In the genomic region with DNA sequence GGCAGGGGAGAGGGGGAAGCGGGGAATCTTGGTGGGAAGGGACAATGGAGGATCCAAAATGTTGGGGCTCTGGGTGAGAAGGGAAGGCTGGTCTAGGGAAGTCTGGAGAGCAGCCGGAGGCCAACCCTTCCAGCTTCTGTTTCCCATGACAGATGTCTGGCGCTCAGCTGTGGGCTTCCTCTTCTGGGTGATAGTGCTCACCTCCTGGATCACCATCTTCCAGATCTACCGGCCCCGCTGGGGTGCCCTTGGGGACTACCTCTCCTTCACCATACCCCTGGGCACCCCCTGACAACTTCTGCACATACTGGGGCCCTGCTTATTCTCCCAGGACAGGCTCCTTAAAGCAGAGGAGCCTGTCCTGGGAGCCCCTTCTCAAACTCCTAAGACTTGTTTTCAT, we compare ENCODE assay signal across 9 cellular contexts. TPM values are rescaled to one million over a fixed set of nuclear protein-coding genes. Genes with fewer than 3 reads are reported as not detected.
DNase-seq lines count a peak whose midpoint lies in the region; ATAC-seq, FAIRE-seq and TF ChIP-seq lines count a peak whose summit lies in the region.
"Had no signal": no experiment of that assay in that cellular context is flagged by ENCODE, and none has a peak within 500 bp of the region (broad histone marks: within the 10 kb centered on the region; RNA-seq: fewer than 3 reads in every experiment).

No MANE protein-coding gene starts in this region.

- FAIRE-seq in GM12878 (lab: Jason Lieb, UNC) = no peak

- H3K36me3 ChIP-seq in GM12878 (ENCODE audit: control insufficient read depth in 2 of 2, insufficient read depth in 2 of 2, low read length in 1 of 2) = 0 out of 4 replicates have a peak, but pooled peaks cover 0 to 4% of the 10 kb centered on the region in 2 experiments
- peaks cover 6% of the 10 kb centered on the region for H3K36me3 ChIP-seq in muscle layer of colon (ENCODE audit: insufficient read depth, low read length)
- H3K36me3 ChIP-seq in effector memory CD4-positive, alpha-beta T cell (ENCODE audit: control insufficient read depth, insufficient read depth, low read length) = no peaks in the 10 kb centered on the region

- in situ Hi-C loops in GM12878 (cut with MboI) = no loop called here

- no peak for DNase-seq in AG10803 (ENCODE audit: low read depth)
- peak; percentile 42 to 50 for DNase-seq in HL-60 (ENCODE audit: low read depth in 1 of 2, low spot score in 1 of 2)
- DNase-seq in GM12878 (ENCODE audit: low read depth, low spot score) = no peak
- DNase-seq in NOMO-1 treated with dmso at 0.1 percent for 144 hours (lab: John Stamatoyannopoulos, UW; ENCODE audit: unreplicated experiment) = no peak
- DNase-seq in effector memory CD4-positive, alpha-beta T cell = no peak
- no peak for DNase-seq in activated CD4-positive, alpha-beta T cell treated with anti-CD3 and anti-CD28 coated beads for 48 hours
- DNase-seq: NCI-H510A had no signal

- intact Hi-C loops in GM12878 (cut with micrococcal nuclease; ENCODE audit: unreplicated experiment) = no loop called here

- H3K9me3 ChIP-seq in GM12878 (replicated peaks; ENCODE audit: control insufficient read depth, insufficient read depth, low read length) (no peaks in the 10 kb centered on the region), muscle layer of colon (ENCODE audit: low read length) (no peaks in the 10 kb centered on the region)
- H3K9me3 ChIP-seq in effector memory CD4-positive, alpha-beta T cell (ENCODE audit: control insufficient read depth, low read length) = no peaks in the 10 kb centered on the region

- H2AFZ ChIP-seq in GM12878 (ENCODE audit: control insufficient read depth, low read depth, low read length) = no peak overlapping the region

- peak overlapping the region; percentile 94 for H3K4me2 ChIP-seq in GM12878 (ENCODE audit: control insufficient read depth, insufficient read depth)

- no peak for TF ChIP-seq POLR2A in GM12878 (IDR thresholded peaks at IDR 0.05; ENCODE audit: low read depth, low read length)

- H3K4me3 ChIP-seq in AG10803 (ENCODE audit: low read length) = peak overlapping the region; percentile 66
- peak overlapping the region; percentile 79 for H3K4me3 ChIP-seq in HL-60 (replicated peaks; ENCODE audit: insufficient read depth, low read length)
- H3K4me3 ChIP-seq in GM12878 = peak overlapping the region; percentile 92; the same call in 1 of the 2 replicates
- peak overlapping the region in 1 of 2 donors; percentile 94 for H3K4me3 ChIP-seq in muscle layer of colon (ENCODE audit: low read depth in 1 of 2, low read length in 2 of 2)
- H3K4me3 ChIP-seq in effector memory CD4-positive, alpha-beta T cell (ENCODE audit: insufficient read depth, low read depth, low read length, poor library complexity, severe bottlenecking) = no peak overlapping the region

- H3K9ac ChIP-seq in GM12878 (ENCODE audit: control insufficient read depth, insufficient read depth, low read length) (peak overlapping the region; percentile 84; the same call in 1 of the 2 replicates), muscle layer of colon (ENCODE audit: low read length) (peak overlapping the region; percentile 84)

- peaks cover 34% of the 10 kb centered on the region for H3K4me1 ChIP-seq in GM12878 (ENCODE audit: control insufficient read depth, insufficient read depth, low read length)
- peaks cover 36% of the 10 kb centered on the region for H3K4me1 ChIP-seq in muscle layer of colon (ENCODE audit: insufficient read depth, low read length)
- peaks cover 38% of the 10 kb centered on the region for H3K4me1 ChIP-seq in effector memory CD4-positive, alpha-beta T cell (ENCODE audit: control insufficient read depth, insufficient read depth, low read length, poor library complexity, severe bottlenecking)

- H3K27me3 ChIP-seq in HL-60 (ENCODE audit: insufficient read depth, poor library complexity, severe bottlenecking) (no peaks in the 10 kb centered on the region), GM12878 (replicated peaks in 1 of 2; ENCODE audit: control insufficient read depth in 2 of 2, insufficient read depth in 2 of 2, low read length in 1 of 2) (no peaks in the 10 kb centered on the region), muscle layer of colon (ENCODE audit: control insufficient read depth in 1 of 2, insufficient read depth in 2 of 2, low read length in 2 of 2) (no peaks in the 10 kb centered on the region)
- H3K27me3 ChIP-seq in effector memory CD4-positive, alpha-beta T cell (replicated peaks; ENCODE audit: control insufficient read depth, insufficient read depth, low read length, poor library complexity, severe bottlenecking) = no peaks in the 10 kb centered on the region

- 43% methylated on average over 5 of the region's 5 CpGs for WGBS in GM12878 (ENCODE audit: insufficient coverage, insufficient replicate concordance, low lambda C conversion rate, missing lambda C conversion rate)

- H3K79me2 ChIP-seq in GM12878 (ENCODE audit: control insufficient read depth, insufficient read depth, low read length) = peaks cover 29% of the 10 kb centered on the region

- POLR2A ChIA-PET in GM12878 (lab: Charles Lee) = interaction anchor here (0.7 to 7.1 kb wide), 4 partner anchors 10 to 45 kb away, joined by 6 to 91 read pairs (median 23); partner anchors contain the start of genes HSPB6 and PROSER3

- CTCF ChIA-PET in GM12878 (lab: Yijun Ruan, JAX) = no interaction called here

- TF ChIP-seq CTCF in AG10803 (conservative IDR thresholded peaks at IDR 0.05; ENCODE audit: low read length) = no peak
- TF ChIP-seq CTCF in HL-60 (IDR thresholded peaks at IDR 0.05; ENCODE audit: insufficient read depth, low read length) = no peak
- TF ChIP-seq CTCF in GM12878 (IDR thresholded peaks at IDR 0.05 in 2 of 3, conservative IDR thresholded peaks at IDR 0.05 in 1 of 3; ENCODE audit: control insufficient read depth in 2 of 3, extremely low read depth in 1 of 3, insufficient read depth in 1 of 3, low read depth in 3 of 3, low read length in 3 of 3) = no peak

- SMC1A ChIA-PET in GM12878 (lab: Charles Lee; ENCODE audit: uncharacterized antibody, unreplicated experiment) = interaction anchor here (1.0 kb wide), 1 partner anchor 167 kb away, joined by 3 read pairs; no protein-coding TSS in a partner anchor

- no TSS peak for BruUV-seq in GM12878 (replicated peaks; lab: Mats Ljungman, UMichigan)

- H3K27ac ChIP-seq in HL-60 (replicated peaks) (peak overlapping the region; percentile 98), GM12878 (ENCODE audit: control insufficient read depth, insufficient read depth) (peak overlapping the region; percentile 80; the same call in 1 of the 2 replicates), muscle layer of colon (ENCODE audit: low read depth, low read length) (no peak overlapping the region)
- no peak overlapping the region for H3K27ac ChIP-seq in effector memory CD4-positive, alpha-beta T cell (ENCODE audit: insufficient read depth, low read length, poor library complexity, severe bottlenecking)

- TF ChIP-seq EP300 in GM12878 (IDR thresholded peaks at IDR 0.05; ENCODE audit: borderline replicate concordance in 1 of 2, control insufficient read depth in 1 of 2, low read depth in 2 of 2, low read length in 2 of 2) = no peak

- no peaks in the 10 kb centered on the region for H4K20me1 ChIP-seq in GM12878 (ENCODE audit: control insufficient read depth, insufficient read depth)

- no peak for TF ChIP-seq RAD21 in GM12878 (IDR thresholded peaks at IDR 0.05; ENCODE audit: insufficient read depth, low read depth, low read length)

- no peak for ATAC-seq in GM12878
- ATAC-seq in GM19351 (IDR thresholded peaks at IDR 0.05; ENCODE audit: unreplicated experiment) = no peak

- RAD21 ChIA-PET in GM12878 (lab: Charles Lee; ENCODE audit: unreplicated experiment) = interaction anchor here (0.7 kb wide), 1 partner anchor 67 kb away, joined by 3 read pairs; no protein-coding TSS in a partner anchor

RNA-seq across cellular contexts. Expression of gene PSENEN, which starts 1.1 kb away (rescaled TPM):
- total RNA-seq in GM12878 (2013; cell fraction: nucleolus; rRNA removed) = 2.8 and 4.2 TPM in 2 replicates
- total RNA-seq in GM12878 (2014; rRNA removed) (37.8 and 39.4 TPM in 2 replicates), GM12878 (2014; rRNA removed; fragmentation: Illumina TruSeq; extraction: Trizol) (34.3 and 34.7 TPM in 2 replicates), GM12878 (2021) (35.6 and 42.9 TPM in 2 replicates)
- 6.0 TPM for polyA plus RNA-seq in GM12878 (2011; ENCODE audit: low read depth)
- polyA plus RNA-seq in GM12878 (2011; rRNA removed) (10.5 and 14.4 TPM in 2 replicates), GM12878 (2014; fragmentation: Illumina TruSeq; extraction: Trizol) (29.9 and 35.1 TPM in 2 replicates), GM12878 (2014; fragmentation: Nextera tagmentation; extraction: Ambion mirVana) (100 to 1,000 TPM; 143 to 178 TPM), GM12878 (2014; rRNA removed) (32.3 and 44.0 TPM in 2 replicates), GM12878 (2016; fragmentation: Nextera tagmentation; extraction: Ambion mirVana) (10 to 100 TPM; 62.6 to 66.7 TPM)
- polyA plus RNA-seq in GM12878 (2011; cell fraction: cytosol; rRNA removed) = 23.6 and 28.8 TPM in 2 replicates
- 14.0 and 17.6 TPM in 2 replicates for polyA plus RNA-seq in GM12878 (2011; cell fraction: nucleus; rRNA removed)
- 35.0 and 36.0 TPM in 2 replicates for polyA plus RNA-seq in GM12878 (2012)
- 9.1 and 21.3 TPM in 2 replicates for polyA minus RNA-seq in GM12878 (2011; rRNA and poly(A)+ RNA removed)
- 4.5 and 4.8 TPM in 2 replicates for polyA minus RNA-seq in GM12878 (2011; cell fraction: cytosol; rRNA and poly(A)+ RNA removed)
- polyA minus RNA-seq in GM12878 (2011; cell fraction: nucleus; rRNA and poly(A)+ RNA removed) = 3.5 and 3.9 TPM in 2 replicates

RNA-seq across cellular contexts. Expression of gene U2AF1L4, which starts 1.3 kb away (rescaled TPM):
- total RNA-seq in GM12878 (2013; cell fraction: nucleolus; rRNA removed) = 13.8 and 17.3 TPM in 2 replicates
- 9.4 and 14.0 TPM in 2 replicates for total RNA-seq in GM12878 (2014; rRNA removed)
- 7.9 and 9.3 TPM in 2 replicates for total RNA-seq in GM12878 (2014; rRNA removed; fragmentation: Illumina TruSeq; extraction: Trizol)
- 13.0 and 16.4 TPM in 2 replicates for total RNA-seq in GM12878 (2021)
- 14.2 TPM for polyA plus RNA-seq in GM12878 (2011; ENCODE audit: low read depth)
- polyA plus RNA-seq in GM12878 (2011; rRNA removed) = 11.8 and 16.2 TPM in 2 replicates
- 20.8 and 27.3 TPM in 2 replicates for polyA plus RNA-seq in GM12878 (2011; cell fraction: cytosol; rRNA removed)
- 93.8 and 102 TPM in 2 replicates for polyA plus RNA-seq in GM12878 (2011; cell fraction: nucleus; rRNA removed)
- polyA plus RNA-seq in GM12878 (2012) = 18.6 and 26.0 TPM in 2 replicates
- polyA plus RNA-seq in GM12878 (2014; fragmentation: Illumina TruSeq; extraction: Trizol) = 9.6 and 13.4 TPM in 2 replicates
- 10 to 100 TPM in 1 of 2 experiments, 1 to 10 TPM in 1; 9.6 to 13.7 TPM for polyA plus RNA-seq in GM12878 (2014; fragmentation: Nextera tagmentation; extraction: Ambion mirVana)
- 21.6 and 22.1 TPM in 2 replicates for polyA plus RNA-seq in GM12878 (2014; rRNA removed)
- 10 to 100 TPM; 17.1 to 17.4 TPM for polyA plus RNA-seq in GM12878 (2016; fragmentation: Nextera tagmentation; extraction: Ambion mirVana)
- polyA minus RNA-seq in GM12878 (2011; rRNA and poly(A)+ RNA removed) = 12.8 and 16.6 TPM in 2 replicates
- 8.8 and 10.0 TPM in 2 replicates for polyA minus RNA-seq in GM12878 (2011; cell fraction: cytosol; rRNA and poly(A)+ RNA removed)
- polyA minus RNA-seq in GM12878 (2011; cell fraction: nucleus; rRNA and poly(A)+ RNA removed) = 14.4 and 23.5 TPM in 2 replicates

RNA-seq across cellular contexts. Expression of gene LIN37, which starts 1.8 kb away (rescaled TPM):
- total RNA-seq in GM12878 (2013; cell fraction: nucleolus; rRNA removed) = 7.8 and 11.3 TPM in 2 replicates
- total RNA-seq in GM12878 (2014; rRNA removed) (6.0 and 6.9 TPM in 2 replicates), GM12878 (2014; rRNA removed; fragmentation: Illumina TruSeq; extraction: Trizol) (7.4 and 10.9 TPM in 2 replicates), GM12878 (2021) (6.8 and 7.4 TPM in 2 replicates)
- polyA plus RNA-seq in GM12878 (2011; ENCODE audit: low read depth) = 4.2 TPM
- polyA plus RNA-seq in GM12878 (2011; rRNA removed) (4.0 and 5.1 TPM in 2 replicates), GM12878 (2014; fragmentation: Illumina TruSeq; extraction: Trizol) (2.8 and 8.2 TPM in 2 replicates), GM12878 (2014; fragmentation: Nextera tagmentation; extraction: Ambion mirVana) (1 to 10 TPM in 1 of 2 experiments, under 1 TPM in 1; 0.69 to 3.3 TPM), GM12878 (2014; rRNA removed) (7.7 and 11.2 TPM in 2 replicates), GM12878 (2016; fragmentation: Nextera tagmentation; extraction: Ambion mirVana) (10 to 100 TPM; 10.1 to 11.9 TPM)
- 8.5 and 11.6 TPM in 2 replicates for polyA plus RNA-seq in GM12878 (2011; cell fraction: cytosol; rRNA removed)
- 25.4 and 28.5 TPM in 2 replicates for polyA plus RNA-seq in GM12878 (2011; cell fraction: nucleus; rRNA removed)
- 11.8 and 13.9 TPM in 2 replicates for polyA plus RNA-seq in GM12878 (2012)
- polyA minus RNA-seq in GM12878 (2011; rRNA and poly(A)+ RNA removed) = 6.6 and 7.2 TPM in 2 replicates
- 10.7 and 14.1 TPM in 2 replicates for polyA minus RNA-seq in GM12878 (2011; cell fraction: cytosol; rRNA and poly(A)+ RNA removed)
- polyA minus RNA-seq in GM12878 (2011; cell fraction: nucleus; rRNA and poly(A)+ RNA removed) = 7.6 and 9.2 TPM in 2 replicates

RNA-seq across cellular contexts. Expression of gene IGFLR1, which starts 4.3 kb away (rescaled TPM):
- total RNA-seq in GM12878 (2013; cell fraction: nucleolus; rRNA removed) = 16.2 and 19.9 TPM in 2 replicates
- 27.2 and 28.7 TPM in 2 replicates for total RNA-seq in GM12878 (2014; rRNA removed)
- total RNA-seq in GM12878 (2014; rRNA removed; fragmentation: Illumina TruSeq; extraction: Trizol) = 8.3 and 9.1 TPM in 2 replicates
- total RNA-seq in GM12878 (2021) = 35.3 and 41.7 TPM in 2 replicates
- 11.1 TPM for polyA plus RNA-seq in GM12878 (2011; ENCODE audit: low read depth)
- polyA plus RNA-seq in GM12878 (2011; rRNA removed) = 10.1 and 22.4 TPM in 2 replicates
- polyA plus RNA-seq in GM12878 (2011; cell fraction: cytosol; rRNA removed) = 46.7 and 55.5 TPM in 2 replicates
- 75.6 and 89.2 TPM in 2 replicates for polyA plus RNA-seq in GM12878 (2011; cell fraction: nucleus; rRNA removed)
- polyA plus RNA-seq in GM12878 (2012) = 30.0 and 41.7 TPM in 2 replicates
- polyA plus RNA-seq in GM12878 (2014; fragmentation: Illumina TruSeq; extraction: Trizol) = 5.9 and 8.7 TPM in 2 replicates
- polyA plus RNA-seq in GM12878 (2014; fragmentation: Nextera tagmentation; extraction: Ambion mirVana) = 10 to 100 TPM in 1 of 2 experiments, 1 to 10 TPM in 1; 2.5 to 11.9 TPM
- polyA plus RNA-seq in GM12878 (2014; rRNA removed) = 39.9 and 47.9 TPM in 2 replicates
- 10 to 100 TPM; 36.4 to 36.8 TPM for polyA plus RNA-seq in GM12878 (2016; fragmentation: Nextera tagmentation; extraction: Ambion mirVana)
- 7.2 and 17.9 TPM in 2 replicates for polyA minus RNA-seq in GM12878 (2011; rRNA and poly(A)+ RNA removed)
- polyA minus RNA-seq in GM12878 (2011; cell fraction: cytosol; rRNA and poly(A)+ RNA removed) = 9.4 and 12.4 TPM in 2 replicates
- 11.1 and 12.0 TPM in 2 replicates for polyA minus RNA-seq in GM12878 (2011; cell fraction: nucleus; rRNA and poly(A)+ RNA removed)

RNA-seq across cellular contexts. Expression of gene HSPB6, which starts 10.3 kb away (rescaled TPM):
- 0.52 TPM in 1 of 2 replicates, not detected in the other for total RNA-seq in GM12878 (2013; cell fraction: nucleolus; rRNA removed)
- not detected in 2 replicates for total RNA-seq in GM12878 (2014; rRNA removed)
- total RNA-seq in GM12878 (2014; rRNA removed; fragmentation: Illumina TruSeq; extraction: Trizol) = not detected in 2 replicates
- 0.51 and 1.6 TPM in 2 replicates for total RNA-seq in GM12878 (2021)
- not detected for polyA plus RNA-seq in GM12878 (2011; ENCODE audit: low read depth)
- polyA plus RNA-seq in GM12878 (2011; rRNA removed) = 0.12 and 0.20 TPM in 2 replicates
- polyA plus RNA-seq in GM12878 (2011; cell fraction: cytosol; rRNA removed) = 0.15 and 0.28 TPM in 2 replicates
- polyA plus RNA-seq in GM12878 (2011; cell fraction: nucleus; rRNA removed) = 0.60 and 1.5 TPM in 2 replicates
- 0.10 and 0.20 TPM in 2 replicates for polyA plus RNA-seq in GM12878 (2012)
- 0.13 and 0.16 TPM in 2 replicates for polyA plus RNA-seq in GM12878 (2014; fragmentation: Illumina TruSeq; extraction: Trizol)
- not detected for polyA plus RNA-seq in GM12878 (2014; fragmentation: Nextera tagmentation; extraction: Ambion mirVana)
- 0.09 TPM in 1 of 2 replicates, not detected in the other for polyA plus RNA-seq in GM12878 (2014; rRNA removed)
- polyA plus RNA-seq in GM12878 (2016; fragmentation: Nextera tagmentation; extraction: Ambion mirVana) = under 1 TPM; 0.52 TPM
- not detected in 2 replicates for polyA minus RNA-seq in GM12878 (2011; rRNA and poly(A)+ RNA removed)
- polyA minus RNA-seq in GM12878 (2011; cell fraction: cytosol; rRNA and poly(A)+ RNA removed) = 0.80 TPM in 1 of 2 replicates, not detected in the other
- 0.36 and 0.77 TPM in 2 replicates for polyA minus RNA-seq in GM12878 (2011; cell fraction: nucleus; rRNA and poly(A)+ RNA removed)

Comparison
In these comparisons a context has a peak if more than half of its experiments do, and no peak if none do; other contexts are left out.
1. DNase-seq: peak in HL-60 (2 of 2); none in AG10803 (single experiment), GM12878 (single experiment), NOMO-1 treated with dmso at 0.1 percent for 144 hours (single experiment), effector memory CD4-positive, alpha-beta T cell (0 of 3) and activated CD4-positive, alpha-beta T cell treated with anti-CD3 and anti-CD28 coated beads for 48 hours (single experiment).
2. H3K27ac ChIP-seq: peak in HL-60 (single experiment) and GM12878 (single experiment); none in muscle layer of colon (single experiment) and effector memory CD4-positive, alpha-beta T cell (single experiment).